25 cellular contexts compared by ENCODE assay signal in the genomic region with DNA sequence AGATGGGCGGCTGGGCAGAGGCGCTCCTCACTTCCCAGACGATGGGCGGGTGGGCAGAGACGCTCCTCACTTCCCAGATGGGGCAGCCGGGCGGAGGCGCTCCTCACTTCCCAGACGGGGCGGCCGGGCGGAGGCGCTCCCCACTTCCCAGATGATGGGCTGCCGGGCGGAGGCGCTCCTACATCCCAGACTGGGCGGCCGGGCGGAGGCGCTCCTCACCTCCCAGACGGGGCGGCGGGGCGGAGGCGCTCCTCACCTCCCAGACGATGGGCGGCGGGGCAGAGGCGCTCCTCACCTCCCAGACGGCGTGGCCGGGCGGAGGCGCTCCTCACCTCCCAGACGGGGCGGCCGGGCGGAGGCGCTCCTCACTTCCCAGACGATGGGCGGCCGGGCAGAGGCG.
"Had no signal": no experiment of that assay in that cellular context is flagged by ENCODE, and none has a peak within 500 bp of the region (broad histone marks: within the 10 kb centered on the region; RNA-seq: fewer than 3 reads in every experiment).

No MANE protein-coding gene starts in this region.

- H3K27me3 ChIP-seq: neutrophil, right lobe of liver, sigmoid colon, stomach, thyroid gland, tibial nerve, upper lobe of left lung, vagina had no signal

- FAIRE-seq: pancreas, small intestine, urothelium cell line had no signal

- H3K36me3 ChIP-seq: pancreas, right lobe of liver, thyroid gland had no signal

- H3K4me3 ChIP-seq: pancreas, psoas muscle, right lobe of liver, sigmoid colon, stomach, thoracic aorta, thyroid gland, tibial nerve, upper lobe of left lung, vagina had no signal

- H3K27ac ChIP-seq: neutrophil, pancreas, psoas muscle, right lobe of liver, sigmoid colon, stomach, thoracic aorta, thyroid gland, tibial nerve, upper lobe of left lung, vagina had no signal

- DNase-seq: nephron progenitor cell; nucleus accumbens; psoas muscle; right lobe of liver; sigmoid colon; small intestine; stimulated activated CD4-positive, alpha-beta T cell treated with anti-CD3 and anti-CD28 coated beads, Interleukin-15, amount 100 ng/mL, for 24 hours; stimulated activated CD4-positive, alpha-beta T cell treated with anti-CD3 and anti-CD28 coated beads, Interleukin-2, amount 100 ng/mL, for 24 hours; stimulated activated CD4-positive, alpha-beta T cell treated with anti-CD3 and anti-CD28 coated beads, Interleukin-2, amount 100 ng/mL, for 48 hours; stimulated activated CD4-positive, alpha-beta T cell treated with anti-CD3 and anti-CD28 coated beads, Interleukin-4, amount 100 ng/mL, for 24 hours; stimulated activated naive B cell treated with anti-CD40 and anti-IgM and Interleukin-4, amounts not matched to agents 10 μg/mL and 1 μg/mL and 100 μg/mL, for 72 hours; stimulated activated naive CD4-positive, alpha-beta T cell treated with Interleukin-2 at 50 U/mL for 16 hours; stomach; thyroid gland; trophoblast cell had no signal

- H3K4me1 ChIP-seq: pancreas, psoas muscle, sigmoid colon, stomach, thyroid gland, tibial nerve, upper lobe of left lung, vagina had no signal

- ATAC-seq: natural killer cell treated with Interleukin-12 subunit alpha and Interleukin-12 subunit beta and Interleukin-15 and Interleukin-18, amount 100 ng/mL, for 72 hours; pancreas; psoas muscle; right cardiac atrium; right lobe of liver; stimulated activated effector memory CD8-positive, alpha-beta T cell treated with anti-CD3 and anti-CD28 coated beads, Interleukin-12 subunit alpha, Interleukin-12 subunit beta, amount 100 ng/mL, for 72 hours; stimulated activated naive B cell treated with anti-CD40 and anti-IgM and Interleukin-4, amounts not matched to agents 10 μg/mL and 1 μg/mL and 100 μg/mL, for 72 hours had no signal

- H3K9me3 ChIP-seq: pancreas, psoas muscle, right lobe of liver, sigmoid colon, thoracic aorta, thyroid gland, vagina had no signal
